In genomic region chr2:27316655-27317412, GRCh38 we compare ENCODE assay signal across 18 cellular contexts. TPM values are rescaled to one million over a fixed set of nuclear protein-coding genes. Genes with fewer than 3 reads are reported as not detected.
DNase-seq lines count a peak whose midpoint lies in the region; ATAC-seq, FAIRE-seq and TF ChIP-seq lines count a peak whose summit lies in the region.
"Had no signal": no experiment of that assay in that cellular context is flagged by ENCODE, and none has a peak within 500 bp of the region (broad histone marks: within the 10 kb centered on the region; RNA-seq: fewer than 3 reads in every experiment).

No MANE protein-coding gene starts in this region.

- H3K27me3 ChIP-seq in MG63 (no peaks in the 10 kb centered on the region), foreskin keratinocyte (no peaks in the 10 kb centered on the region)
- H3K27me3 ChIP-seq: thyroid gland had no signal

- H3K4me1 ChIP-seq in foreskin keratinocyte = peaks cover 5% of the 10 kb centered on the region

- peak in 8 of 14 donors; percentile 5 to 59 (median 9) for DNase-seq in C1 segment of cervical spinal cord (lab: John Stamatoyannopoulos, UW)
- DNase-seq in MG63 = peak; percentile 52
- DNase-seq in SHP77 (lab: John Stamatoyannopoulos, UW) = peak; percentile 76 to 86
- DNase-seq in hypothalamus (lab: John Stamatoyannopoulos, UW) = peak in 30 of 51 donors; percentile 3 to 75 (median 36)
- DNase-seq in stimulated activated CD4-positive, alpha-beta T cell treated with anti-CD3 and anti-CD28 coated beads, Interleukin-12 subunit alpha, Interleukin-12 subunit beta, amount 100 ng/mL, for 4 hours = no peak
- DNase-seq in GM12892 (ENCODE audit: insufficient read length) = no peak
- no peak for DNase-seq in foreskin keratinocyte
- DNase-seq: activated B cell treated with CpG ODN at 0.5 μM for 24 hours; activated naive CD4-positive, alpha-beta T cell; NCI-H2171; PC-3; stimulated activated CD8-positive, alpha-beta memory T cell treated with anti-CD3 and anti-CD28 coated beads, Interleukin-4, amount 100 ng/mL, for 48 hours; SW 1271; thyroid gland had no signal

- H3K36me3 ChIP-seq in MG63 = peaks cover 5% of the 10 kb centered on the region; the same call in 1 of the 2 replicates
- H3K36me3 ChIP-seq: thyroid gland had no signal

- H3K27ac ChIP-seq in foreskin keratinocyte = no peak overlapping the region
- H3K27ac ChIP-seq: thyroid gland had no signal

- no peak for TF ChIP-seq POLR2A in GM12892 (IDR thresholded peaks at IDR 0.05; ENCODE audit: low read depth, low read length)

- FAIRE-seq in GM12892 (lab: Jason Lieb, UNC) = no peak
- FAIRE-seq: endometrium had no signal

- no peaks in the 10 kb centered on the region for H3K9me3 ChIP-seq in MG63
- H3K9me3 ChIP-seq: thyroid gland had no signal

- no peak for TF ChIP-seq CTCF in foreskin keratinocyte (conservative IDR thresholded peaks at IDR 0.05)

- ATAC-seq in HG03565 (IDR thresholded peaks at IDR 0.05; ENCODE audit: unreplicated experiment) (no peak), foreskin keratinocyte (no peak)
- ATAC-seq: PC-3 had no signal

- no peak overlapping the region for H3K4me3 ChIP-seq in MG63
- H3K4me3 ChIP-seq: thyroid gland had no signal

RNA-seq across cellular contexts. Expression of gene MPV17, which starts 6.1 kb away (rescaled TPM):
- 66.5 and 72.4 TPM in 2 replicates for total RNA-seq in MG63 (2014; rRNA removed; shearing (Covaris generic); ENCODE audit: low replicate concordance)
- polyA plus RNA-seq in GM12892 (2012; ENCODE audit: missing spikeins) = 101 TPM
- total RNA-seq in foreskin keratinocyte = 76.9 and 78.6 TPM in 2 replicates
- 91.3 and 93.6 TPM in 2 replicates for polyA plus RNA-seq in foreskin keratinocyte

RNA-seq across cellular contexts. Expression of gene UCN, which starts 8.6 kb away (rescaled TPM):
- total RNA-seq in MG63 (2014; rRNA removed; shearing (Covaris generic); ENCODE audit: low replicate concordance) = 1.3 TPM in 1 of 2 replicates, not detected in the other
- polyA plus RNA-seq in GM12892 (2012; ENCODE audit: missing spikeins) = 0.49 TPM
- total RNA-seq in foreskin keratinocyte = 0.14 and 0.31 TPM in 2 replicates
- polyA plus RNA-seq in foreskin keratinocyte = 0.30 and 0.50 TPM in 2 replicates

RNA-seq across cellular contexts. Expression of gene TRIM54, which starts 34.6 kb away (rescaled TPM):
- total RNA-seq in MG63 (2014; rRNA removed; shearing (Covaris generic); ENCODE audit: low replicate concordance) = 2.1 TPM in 1 of 2 replicates, not detected in the other
- polyA plus RNA-seq in GM12892 (2012; ENCODE audit: missing spikeins) = not detected
- not detected in 2 replicates for total RNA-seq in foreskin keratinocyte
- polyA plus RNA-seq in foreskin keratinocyte = not detected in 2 replicates
- total RNA-seq: activated B cell treated with CpG ODN at 0.5 μM for 24 hours, Daoy had no signal

RNA-seq across cellular contexts. Expression of gene GTF3C2, which starts 39.7 kb away (rescaled TPM):
- total RNA-seq in MG63 (2014; rRNA removed; shearing (Covaris generic); ENCODE audit: low replicate concordance) = 53.5 and 56.5 TPM in 2 replicates
- 52.2 TPM for polyA plus RNA-seq in GM12892 (2012; ENCODE audit: missing spikeins)
- 44.2 and 52.9 TPM in 2 replicates for total RNA-seq in foreskin keratinocyte
- polyA plus RNA-seq in foreskin keratinocyte = 39.9 and 50.9 TPM in 2 replicates

RNA-seq across cellular contexts. Expression of gene DNAJC5G, which starts 41.6 kb away (rescaled TPM):
- not detected in 2 replicates for total RNA-seq in MG63 (2014; rRNA removed; shearing (Covaris generic); ENCODE audit: low replicate concordance)
- polyA plus RNA-seq in GM12892 (2012; ENCODE audit: missing spikeins) = not detected
- total RNA-seq in foreskin keratinocyte = not detected in 2 replicates
- polyA plus RNA-seq in foreskin keratinocyte = not detected in 2 replicates
- total RNA-seq: activated B cell treated with CpG ODN at 0.5 μM for 24 hours, Daoy, myocyte, PC-3 had no signal

Comparison
In these comparisons a context has a peak if more than half of its experiments do, and no peak if none do; other contexts are left out.
1. DNase-seq: peak in C1 segment of cervical spinal cord (8 of 14), MG63 (single experiment), SHP77 (2 of 2) and hypothalamus (30 of 51); none in stimulated activated CD4-positive, alpha-beta T cell treated with anti-CD3 and anti-CD28 coated beads, Interleukin-12 subunit alpha, Interleukin-12 subunit beta, amount 100 ng/mL, for 4 hours (single experiment), GM12892 (single experiment) and foreskin keratinocyte (0 of 2).